Comparison of ENCODE assay signal across 8 cellular contexts in the genomic region with DNA sequence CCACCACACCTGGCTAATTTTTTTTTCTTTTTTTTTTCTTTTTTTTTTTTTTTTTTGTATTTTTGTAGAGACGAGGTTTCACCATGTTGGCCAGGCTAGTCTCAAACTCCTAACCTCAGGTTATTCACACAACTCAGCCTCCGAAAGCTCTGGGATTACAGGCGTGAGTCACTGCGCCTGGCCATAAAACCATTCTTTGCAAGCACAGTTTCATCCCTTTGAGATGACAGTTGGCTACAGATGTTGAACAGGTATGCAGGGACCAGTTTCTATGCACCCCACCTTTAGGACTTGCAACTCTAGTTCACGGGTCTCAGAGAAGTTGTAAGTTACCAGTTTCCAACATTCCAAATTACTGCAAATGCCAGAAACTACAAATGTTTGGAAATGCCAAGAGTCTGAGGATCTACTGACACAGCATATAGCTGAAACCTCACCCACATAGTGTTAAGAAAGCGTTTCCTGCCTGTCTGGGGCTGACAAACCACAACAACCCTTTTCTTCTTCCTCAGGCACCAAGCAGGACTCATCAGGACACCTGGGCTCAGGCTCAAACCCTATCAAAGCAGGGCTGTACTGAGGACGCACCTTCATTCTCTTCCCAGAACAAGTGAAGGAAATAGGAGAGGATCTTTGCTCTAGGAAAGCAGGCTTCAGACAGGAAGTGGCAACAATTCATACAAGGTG. TPM values are rescaled to one million over a fixed set of nuclear protein-coding genes. Genes with fewer than 3 reads are reported as not detected.
DNase-seq lines count a peak whose midpoint lies in the region; ATAC-seq and TF ChIP-seq lines count a peak whose summit lies in the region.

No MANE protein-coding gene starts in this region.

- ATAC-seq in GM21360 (IDR thresholded peaks at IDR 0.05; ENCODE audit: unreplicated experiment), result peak; percentile 65
- ATAC-seq in HG03558 (IDR thresholded peaks at IDR 0.05; ENCODE audit: extremely low read depth, unreplicated experiment), result peak; percentile 49
- peak; percentile 85 for ATAC-seq in foreskin keratinocyte
- ATAC-seq in upper lobe of left lung (ENCODE audit: low FRiP score in 2 of 2), result peak; percentile 76 to 78
- no peak for ATAC-seq in gastroesophageal sphincter

- no peaks in the 10 kb centered on the region for H3K27me3 ChIP-seq in foreskin keratinocyte
- no peaks in the 10 kb centered on the region for H3K27me3 ChIP-seq in upper lobe of left lung
- no peaks in the 10 kb centered on the region for H3K27me3 ChIP-seq in gastroesophageal sphincter

- H3K27ac ChIP-seq in foreskin keratinocyte, result no peak overlapping the region
- H3K27ac ChIP-seq in upper lobe of left lung, result peak overlapping the region; percentile 41 to 86 (median 84)
- H3K27ac ChIP-seq in gastroesophageal sphincter, result peak overlapping the region in 1 of 4 donors; percentile 43

- H3K4me3 ChIP-seq in upper lobe of left lung, result no peak overlapping the region
- no peak overlapping the region for H3K4me3 ChIP-seq in gastroesophageal sphincter

- H3K36me3 ChIP-seq in upper lobe of left lung (no peaks in the 10 kb centered on the region), gastroesophageal sphincter (no peaks in the 10 kb centered on the region)

- DNase-seq in CD1c-positive myeloid dendritic cell (ENCODE audit: extremely low spot score) (peak; percentile 81), foreskin keratinocyte (peak; percentile 94 to 95), upper lobe of left lung (no peak), cortex of kidney (lab: John Stamatoyannopoulos, UW) (no peak)
- DNase-seq in activated CD4-positive, alpha-beta T cell treated with anti-CD3 and anti-CD28 coated beads, Interleukin-2, amount 50 U/mL, for 48 hours, result peak; percentile 36 to 58

- TF ChIP-seq CTCF in foreskin keratinocyte (conservative IDR thresholded peaks at IDR 0.05) (no peak), upper lobe of left lung (IDR thresholded peaks at IDR 0.05) (no peak), gastroesophageal sphincter (IDR thresholded peaks at IDR 0.05) (no peak)

- TF ChIP-seq POLR2A in upper lobe of left lung (IDR thresholded peaks at IDR 0.05) (no peak), gastroesophageal sphincter (IDR thresholded peaks at IDR 0.05) (no peak)

- 50 to 53% methylated on average over 7 of the region's 7 CpGs for WGBS in upper lobe of left lung, 2 donors
- WGBS in gastroesophageal sphincter (ENCODE audit: low coverage in 1 of 2), 2 donors, result 82 to 93% methylated on average over 2 to 3 of the region's 7 CpGs

- H3K9me3 ChIP-seq in upper lobe of left lung (no peaks in the 10 kb centered on the region), gastroesophageal sphincter (no peaks in the 10 kb centered on the region)

- H3K4me1 ChIP-seq in foreskin keratinocyte (peaks cover 55% of the 10 kb centered on the region), upper lobe of left lung (peaks cover 52 to 81% (median 66%) of the 10 kb centered on the region in 4 donors), gastroesophageal sphincter (peaks cover 0 to 19% (median 0%) of the 10 kb centered on the region in 3 donors)

- no peak for TF ChIP-seq EP300 in upper lobe of left lung (IDR thresholded peaks at IDR 0.05)
- TF ChIP-seq EP300 in gastroesophageal sphincter (IDR thresholded peaks at IDR 0.05), result no peak

RNA-seq across cellular contexts. Expression of a gene that starts 22.9 kb away (rescaled TPM):
- total RNA-seq in foreskin keratinocyte (37.5 and 57.1 TPM in 2 replicates), upper lobe of left lung (10 to 100 TPM; 30.4 to 56.8 (median 48.9) TPM), gastroesophageal sphincter (10 to 100 TPM in 2 of 4 donors, 1 to 10 TPM in 2; 2.8 to 15.0 (median 9.4) TPM)
- polyA plus RNA-seq in foreskin keratinocyte, result 12.4 and 15.7 TPM in 2 replicates

Comparison
In these comparisons a context has a peak if more than half of its experiments do, and no peak if none do; other contexts are left out.
1. DNase-seq: peak in CD1c-positive myeloid dendritic cell (single experiment), activated CD4-positive, alpha-beta T cell treated with anti-CD3 and anti-CD28 coated beads, Interleukin-2, amount 50 U/mL, for 48 hours (2 of 2) and foreskin keratinocyte (2 of 2); none in upper lobe of left lung (0 of 2) and cortex of kidney (single experiment).